Comparison of ENCODE assay signal across 18 cellular contexts in the genomic region with DNA sequence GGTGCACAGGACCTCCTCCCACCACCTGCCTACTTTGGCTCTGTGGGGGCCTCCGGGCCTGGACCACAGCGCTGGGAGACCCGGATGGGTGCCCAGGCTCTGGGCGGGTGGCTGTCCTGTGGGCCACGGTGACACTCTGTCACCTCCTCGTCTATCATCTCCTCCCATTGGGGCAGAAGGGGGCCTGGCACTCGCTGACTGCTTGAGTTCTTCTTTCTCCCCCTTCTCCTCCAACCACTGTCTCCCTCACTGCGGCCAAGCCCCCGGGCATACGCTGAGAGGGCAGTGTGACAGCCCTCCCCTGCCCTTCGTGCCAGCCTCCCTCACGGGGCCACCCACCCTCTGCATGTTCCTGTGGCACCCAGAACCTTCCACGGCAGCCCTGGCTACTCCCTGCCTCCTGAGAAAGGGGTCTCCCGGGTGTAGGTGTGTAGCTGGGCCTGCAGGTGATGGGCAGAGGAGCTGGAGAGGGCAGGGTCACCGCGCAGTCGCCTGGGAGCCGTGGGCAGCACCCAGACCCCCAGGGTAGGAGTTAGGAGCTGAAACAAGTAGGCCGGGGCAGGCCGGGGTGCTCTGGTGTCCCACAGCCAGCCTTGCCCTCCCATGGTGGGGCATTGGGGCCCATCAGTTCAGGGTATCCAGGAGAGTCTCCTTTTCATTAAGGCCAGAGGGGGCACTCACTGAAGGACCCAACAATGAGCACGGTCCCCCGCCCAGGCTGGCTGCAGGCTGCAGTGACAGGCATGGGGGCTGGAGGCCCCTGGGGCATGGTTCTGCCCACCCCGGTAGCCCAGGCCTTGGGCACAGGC.
"Had no signal": no experiment of that assay in that cellular context is flagged by ENCODE, and none has a peak within 500 bp of the region (broad histone marks: within the 10 kb centered on the region; RNA-seq: fewer than 3 reads in every experiment).

No MANE protein-coding gene starts in this region.

- H3K4me3 Mint-ChIP-seq: activated CD8-positive, alpha-beta T cell treated with anti-CD3 and anti-CD28 coated beads for 36 hours; activated T-cell treated with anti-CD3 and anti-CD28 coated beads, Interleukin-2, amount 50 U/mL, for 72 hours; naive B cell; stimulated activated effector memory CD8-positive, alpha-beta T cell treated with anti-CD3 and anti-CD28 coated beads, Interleukin-12 subunit alpha, Interleukin-12 subunit beta, amount 100 ng/mL, for 72 hours; T-cell had no signal

- H3K27ac ChIP-seq: coronary artery, heart right ventricle, neutrophil had no signal

- H3K9me3 ChIP-seq: heart right ventricle, neutrophil had no signal

- H3K27ac Mint-ChIP-seq: activated CD8-positive, alpha-beta T cell treated with anti-CD3 and anti-CD28 coated beads for 36 hours; activated T-cell treated with anti-CD3 and anti-CD28 coated beads, Interleukin-2, amount 50 U/mL, for 72 hours; stimulated activated effector memory CD8-positive, alpha-beta T cell treated with anti-CD3 and anti-CD28 coated beads, Interleukin-12 subunit alpha, Interleukin-12 subunit beta, amount 100 ng/mL, for 72 hours; T-cell had no signal

- H3K36me3 ChIP-seq: heart right ventricle, neutrophil had no signal

- ATAC-seq: T-cell had no signal

- H3K27me3 Mint-ChIP-seq: activated CD8-positive, alpha-beta T cell treated with anti-CD3 and anti-CD28 coated beads for 36 hours; T-cell had no signal

- H3K4me1 ChIP-seq: heart right ventricle had no signal

- H3K36me3 Mint-ChIP-seq: naive B cell; stimulated activated effector memory CD8-positive, alpha-beta T cell treated with anti-CD3 and anti-CD28 coated beads, Interleukin-12 subunit alpha, Interleukin-12 subunit beta, amount 100 ng/mL, for 72 hours; T-cell had no signal

- H3K4me3 ChIP-seq: coronary artery, heart right ventricle had no signal

- FAIRE-seq: frontal cortex, small intestine had no signal

- DNase-seq: activated CD4-positive, alpha-beta T cell treated with anti-CD3 and anti-CD28 coated beads for 1 hour; activated CD8-positive, alpha-beta memory T cell treated with anti-CD3 and anti-CD28 coated beads, Interleukin-2, amount 50 U/mL, for 4 hours; activated naive CD4-positive, alpha-beta T cell treated with Interleukin-2 at 50 U/mL for 16 hours; activated T-cell treated with anti-CD3 and anti-CD28 coated beads, Interleukin-2, amount 50 U/mL, for 72 hours; caudate nucleus; effector CD8-positive, alpha-beta T cell; heart right ventricle; midbrain; naive B cell; small intestine; T-cell; T1000; trophoblast cell had no signal

- H3K9me3 Mint-ChIP-seq: activated CD8-positive, alpha-beta T cell treated with anti-CD3 and anti-CD28 coated beads for 36 hours; activated T-cell treated with anti-CD3 and anti-CD28 coated beads, Interleukin-2, amount 50 U/mL, for 72 hours; naive B cell; stimulated activated effector memory CD8-positive, alpha-beta T cell treated with anti-CD3 and anti-CD28 coated beads, Interleukin-12 subunit alpha, Interleukin-12 subunit beta, amount 100 ng/mL, for 72 hours; T-cell had no signal
